In the genomic region with DNA sequence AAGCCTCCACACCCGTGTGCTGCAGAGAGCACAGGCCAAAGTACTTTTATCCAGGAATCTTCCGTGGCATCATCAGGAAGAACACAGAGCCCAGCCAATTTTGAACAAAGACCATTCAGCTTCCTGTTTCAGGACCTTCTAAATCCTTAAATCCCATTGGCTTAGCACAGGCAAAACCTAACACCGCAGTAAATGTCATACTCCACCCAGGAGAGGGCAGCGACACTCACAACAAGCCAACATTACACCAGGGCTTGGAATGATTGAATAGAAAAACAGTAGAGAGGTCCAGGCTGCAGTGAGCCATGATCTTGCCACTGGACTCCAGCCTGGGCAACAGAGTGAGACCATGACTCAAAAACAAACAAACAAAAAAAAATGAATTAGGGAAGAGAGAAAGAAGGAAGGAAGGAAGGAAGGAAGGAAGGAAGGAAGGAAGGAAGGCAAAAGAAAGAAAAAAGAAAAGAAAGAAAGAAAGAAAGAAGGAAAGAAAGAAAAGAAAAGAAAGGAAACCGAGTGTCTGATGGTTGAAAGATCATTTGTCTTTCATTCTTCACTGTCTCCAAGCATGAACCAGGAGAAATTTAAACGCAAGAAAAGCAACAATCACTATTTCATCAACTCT, we compare ENCODE assay signal across 10 cellular contexts.
DNase-seq lines count a peak whose midpoint lies in the region; ATAC-seq, FAIRE-seq and TF ChIP-seq lines count a peak whose summit lies in the region.
"Had no signal": no experiment of that assay in that cellular context is flagged by ENCODE, and none has a peak within 500 bp of the region (broad histone marks: within the 10 kb centered on the region; RNA-seq: fewer than 3 reads in every experiment).

No MANE protein-coding gene starts in this region.

- H3K27ac ChIP-seq in OCI-LY3 (ENCODE audit: low read length) (no peak overlapping the region), suprapubic skin (no peak overlapping the region)

- H4K20me1 ChIP-seq in OCI-LY3 (ENCODE audit: insufficient read depth, low read length): no peaks in the 10 kb centered on the region

- no peak overlapping the region for H3K9ac ChIP-seq in OCI-LY3 (ENCODE audit: low read length)

- no peaks in the 10 kb centered on the region for H3K4me1 Mint-ChIP-seq in Calu3 (ENCODE audit: low read depth, unreplicated experiment)

- H3K27me3 Mint-ChIP-seq in Calu3 (ENCODE audit: unreplicated experiment): peaks cover 22% of the 10 kb centered on the region

- H3K4me1 ChIP-seq in HAP-1 (no peaks in the 10 kb centered on the region), OCI-LY3 (ENCODE audit: low read length) (peaks cover 16% of the 10 kb centered on the region), suprapubic skin (peaks cover 5% of the 10 kb centered on the region)

- H3K27me3 ChIP-seq in HAP-1 (ENCODE audit: low read depth) (no peaks in the 10 kb centered on the region), OCI-LY3 (ENCODE audit: low read depth, low read length) (peaks cover 14% of the 10 kb centered on the region), suprapubic skin (peaks cover 9% of the 10 kb centered on the region)

- H3K79me2 ChIP-seq in OCI-LY3 (ENCODE audit: low read length): no peaks in the 10 kb centered on the region

- no peak for ATAC-seq in HG02973 (IDR thresholded peaks at IDR 0.05; ENCODE audit: unreplicated experiment)

- TF ChIP-seq EP300 in suprapubic skin (IDR thresholded peaks at IDR 0.05): no peak

- H3K36me3 Mint-ChIP-seq in Calu3 (ENCODE audit: insufficient read depth, unreplicated experiment): no peaks in the 10 kb centered on the region

- intact Hi-C loops in Calu3 (cut with micrococcal nuclease; ENCODE audit: unreplicated experiment): loop anchor here (2.0 kb wide), 1 partner anchor 136 kb away; no protein-coding TSS in a partner anchor

- H2AFZ ChIP-seq in OCI-LY3 (ENCODE audit: low read depth, low read length): no peak overlapping the region

- in situ Hi-C loops in HAP-1 (cut with MboI; ENCODE audit: low sequenced_read_pairs): no loop called here

- peak; percentile 38 for DNase-seq in Calu3
- peak; percentile 51 to 53 for DNase-seq in HAP-1 (ENCODE audit: low spot score in 2 of 2)
- peak; percentile 52 for DNase-seq in iPS-NIHi11 (ENCODE audit: low spot score)
- DNase-seq in frontal cortex (ENCODE audit: low spot score in 2 of 2): no peak
- DNase-seq in suprapubic skin (ENCODE audit: low spot score in 2 of 2): no peak
- DNase-seq in cortex of kidney (lab: John Stamatoyannopoulos, UW): no peak
- DNase-seq: stimulated activated CD4-positive, alpha-beta T cell treated with anti-CD3 and anti-CD28 coated beads, Interleukin-4, amount 100 ng/mL, for 1 hour had no signal

- H3K9me3 ChIP-seq in HAP-1: no peaks in the 10 kb centered on the region
- no peaks in the 10 kb centered on the region for H3K9me3 ChIP-seq in OCI-LY3 (ENCODE audit: insufficient read depth, low read length)
- H3K9me3 ChIP-seq in suprapubic skin: no peaks in the 10 kb centered on the region

- no peak overlapping the region for H3K4me2 ChIP-seq in OCI-LY3 (ENCODE audit: low read length)

- TF ChIP-seq CTCF in Calu3 (IDR thresholded peaks at IDR 0.05; ENCODE audit: unreplicated experiment) (no peak), OCI-LY3 (IDR thresholded peaks at IDR 0.05; ENCODE audit: low read depth, low read length) (peak; percentile 39), suprapubic skin (IDR thresholded peaks at IDR 0.05) (no peak)

- TF ChIP-seq POLR2A in suprapubic skin (IDR thresholded peaks at IDR 0.05): no peak

- no peaks in the 10 kb centered on the region for H3K9me3 Mint-ChIP-seq in Calu3 (ENCODE audit: low read depth, unreplicated experiment)

- CTCF ChIA-PET in Calu3 (lab: Charles Lee): interaction anchor here (0.8 kb wide), 2 partner anchors 92 to 1427 kb away, joined by 3 to 5 read pairs; no protein-coding TSS in a partner anchor

- FAIRE-seq in frontal cortex (lab: Jason Lieb, UNC): no peak
- FAIRE-seq: GM12891 had no signal

- 71% methylated on average over 6 of the region's 6 CpGs for WGBS in suprapubic skin

- H3K4me3 Mint-ChIP-seq in Calu3 (ENCODE audit: low read depth, unreplicated experiment): no peak overlapping the region

- no TSS peak for BruUV-seq in Calu3 (replicated peaks; lab: Mats Ljungman, UMichigan)

- H3K4me3 ChIP-seq in HAP-1 (no peak overlapping the region), OCI-LY3 (ENCODE audit: low read length) (no peak overlapping the region), suprapubic skin (no peak overlapping the region)

- no peak overlapping the region for H3K27ac Mint-ChIP-seq in Calu3 (ENCODE audit: unreplicated experiment)

- H3K36me3 ChIP-seq in HAP-1 (replicated peaks) (no peaks in the 10 kb centered on the region), OCI-LY3 (replicated peaks; ENCODE audit: low read depth, low read length) (no peaks in the 10 kb centered on the region), suprapubic skin (no peaks in the 10 kb centered on the region)

Comparison
In these comparisons a context has a peak if more than half of its experiments do, and no peak if none do; other contexts are left out.
1. DNase-seq: peak in Calu3 (single experiment), HAP-1 (2 of 2) and iPS-NIHi11 (single experiment); none in frontal cortex (0 of 2), suprapubic skin (0 of 2) and cortex of kidney (single experiment).